Comparison of ENCODE assay signal across 8 cellular contexts in the genomic region with DNA sequence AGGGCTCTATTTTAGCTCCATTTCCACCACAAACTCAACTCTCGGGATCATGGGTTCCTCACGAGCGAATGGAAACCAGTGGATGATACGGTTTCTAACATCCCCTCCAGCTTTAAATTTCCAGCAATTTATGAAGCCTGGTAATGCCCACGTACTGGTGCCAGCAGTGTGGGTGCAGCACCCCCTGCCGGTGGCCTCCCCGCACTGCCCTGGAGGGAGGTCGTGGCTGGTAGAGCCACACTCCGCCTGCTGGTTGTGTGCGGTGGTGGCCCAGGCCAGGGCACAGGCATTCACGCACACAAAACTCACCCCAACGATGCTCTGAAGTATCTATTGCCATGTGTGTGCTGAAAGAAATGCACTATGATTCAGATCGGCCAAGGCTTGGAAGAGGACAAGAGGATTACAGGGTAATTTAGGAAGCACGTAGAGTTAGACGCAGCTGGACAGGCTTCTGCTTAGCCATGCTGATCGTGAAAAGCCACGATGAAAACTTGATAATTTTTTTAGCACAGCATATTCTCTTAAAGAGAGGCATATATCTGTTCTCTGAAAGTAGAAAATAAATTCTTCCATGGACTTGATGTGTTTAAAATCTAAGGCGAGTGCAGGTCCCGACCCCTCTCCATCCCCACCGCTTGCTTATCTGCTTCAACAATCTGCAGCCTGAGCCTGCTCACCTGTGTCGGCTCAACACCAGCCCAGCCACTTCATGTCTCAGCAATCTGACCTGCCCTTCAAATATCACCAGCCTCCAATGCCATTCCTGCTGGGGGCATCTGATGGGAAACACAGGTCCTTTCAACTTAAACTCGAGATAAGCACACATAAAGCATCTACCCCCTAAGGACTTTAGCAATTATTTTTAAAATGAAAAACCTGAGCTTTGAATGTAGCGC. TPM values are rescaled to one million over a fixed set of nuclear protein-coding genes. Genes with fewer than 3 reads are reported as not detected.
DNase-seq lines count a peak whose midpoint lies in the region; ATAC-seq, FAIRE-seq and TF ChIP-seq lines count a peak whose summit lies in the region.

No MANE protein-coding gene starts in this region.

- H3K9me3 Mint-ChIP-seq in T-helper 2 cell treated with Interferon-gamma antibody and Interleukin-4, amounts not matched to agents 5 μg/mL and 100 μg/mL, for 36 hours, result no peaks in the 10 kb centered on the region

- no peak overlapping the region for H3K4me2 ChIP-seq in keratinocyte (ENCODE audit: control insufficient read depth, extremely low read depth, insufficient read depth, low read depth, low read length)

- H3K27me3 ChIP-seq in brain microvascular endothelial cell (replicated peaks), result no peaks in the 10 kb centered on the region
- no peaks in the 10 kb centered on the region for H3K27me3 ChIP-seq in keratinocyte (ENCODE audit: control insufficient read depth, extremely low read depth, insufficient read depth, low read length)

- no peaks in the 10 kb centered on the region for H3K36me3 ChIP-seq in brain microvascular endothelial cell (replicated peaks)
- peaks cover 3 to 15% of the 10 kb centered on the region in 2 experiments for H3K36me3 ChIP-seq in keratinocyte (ENCODE audit: control insufficient read depth in 2 of 2, extremely low read depth in 1 of 2, insufficient read depth in 2 of 2, low read length in 2 of 2)

- DNase-seq in D721Med (ENCODE audit: insufficient read length, low spot score), result peak; percentile 73
- DNase-seq in HT-29 (ENCODE audit: low spot score), result peak; percentile 82
- DNase-seq in T-helper 2 cell treated with Interferon-gamma antibody and Interleukin-4, amounts not matched to agents 5 μg/mL and 100 μg/mL, for 36 hours (ENCODE audit: low spot score), result peak; percentile 71
- DNase-seq in brain microvascular endothelial cell, result peak; percentile 66
- no peak for DNase-seq in keratinocyte (ENCODE audit: low read depth, low spot score)
- DNase-seq in stimulated activated CD4-positive, alpha-beta T cell treated with anti-CD3 and anti-CD28 coated beads, Interleukin-1b, Interleukin-23, amount 100 ng/mL, for 48 hours, result peak; percentile 80
- no peak for DNase-seq in HCEC 1CT

- no peaks in the 10 kb centered on the region for H4K20me1 ChIP-seq in keratinocyte (ENCODE audit: control insufficient read depth, extremely low read depth, insufficient read depth, low read length)

- no peak overlapping the region for H3K4me3 Mint-ChIP-seq in T-helper 2 cell treated with Interferon-gamma antibody and Interleukin-4, amounts not matched to agents 5 μg/mL and 100 μg/mL, for 36 hours

- dilution Hi-C loops in keratinocyte (cut with MboI; ENCODE audit: extremely low pct_ligation_motif_present, low sequenced_read_pairs), result no loop called here

- no peak overlapping the region for H2AFZ ChIP-seq in keratinocyte (ENCODE audit: control insufficient read depth, low read length)

- no peaks in the 10 kb centered on the region for H3K36me3 Mint-ChIP-seq in T-helper 2 cell treated with Interferon-gamma antibody and Interleukin-4, amounts not matched to agents 5 μg/mL and 100 μg/mL, for 36 hours (ENCODE audit: low read depth)

- peaks cover 11% of the 10 kb centered on the region for H3K4me1 ChIP-seq in keratinocyte (ENCODE audit: control insufficient read depth, extremely low read depth, insufficient read depth, low read length)

- H3K9ac ChIP-seq in keratinocyte (ENCODE audit: control insufficient read depth, extremely low read depth, insufficient read depth, low read length), result no peak overlapping the region

- H3K27ac ChIP-seq in brain microvascular endothelial cell, result no peak overlapping the region
- no peak overlapping the region for H3K27ac ChIP-seq in keratinocyte (ENCODE audit: control insufficient read depth, insufficient read depth, low read length)

- FAIRE-seq in D721Med (lab: Jason Lieb, UNC), result no peak
- FAIRE-seq in keratinocyte (lab: Jason Lieb, UNC), result no peak

- in situ Hi-C loops in brain microvascular endothelial cell (cut with HindIII; ENCODE audit: low pct_ligation_motif_present, low sequenced_read_pairs), result no loop called here

- peaks cover 5% of the 10 kb centered on the region for H3K27me3 Mint-ChIP-seq in T-helper 2 cell treated with Interferon-gamma antibody and Interleukin-4, amounts not matched to agents 5 μg/mL and 100 μg/mL, for 36 hours (ENCODE audit: low read depth)

- no peaks in the 10 kb centered on the region for H3K9me3 ChIP-seq in keratinocyte (ENCODE audit: control insufficient read depth, low read depth, low read length)

- no peaks in the 10 kb centered on the region for H3K9me1 ChIP-seq in keratinocyte (ENCODE audit: control insufficient read depth, extremely low read depth, insufficient read depth, low read length)

- H3K27ac Mint-ChIP-seq in T-helper 2 cell treated with Interferon-gamma antibody and Interleukin-4, amounts not matched to agents 5 μg/mL and 100 μg/mL, for 36 hours, result no peak overlapping the region

- H3K4me1 Mint-ChIP-seq in T-helper 2 cell treated with Interferon-gamma antibody and Interleukin-4, amounts not matched to agents 5 μg/mL and 100 μg/mL, for 36 hours (ENCODE audit: low read depth), result no peaks in the 10 kb centered on the region

- TF ChIP-seq CTCF in D721Med (IDR thresholded peaks at IDR 0.05; ENCODE audit: insufficient read depth, missing control alignments) (peak; percentile 85), brain microvascular endothelial cell (IDR thresholded peaks at IDR 0.05; ENCODE audit: low read depth, low read length, missing control alignments) (peak; percentile 100), keratinocyte (optimal IDR thresholded peaks at IDR 0.05 in 1 of 3, IDR thresholded peaks at IDR 0.05 in 1 of 3, conservative IDR thresholded peaks at IDR 0.05 in 1 of 3; ENCODE audit: extremely low read depth in 1 of 3, insufficient read depth in 2 of 3, low read length in 3 of 3) (peak; percentile 96 to 100 (median 99))

- peaks cover 24% of the 10 kb centered on the region for H3K79me2 ChIP-seq in keratinocyte (ENCODE audit: control insufficient read depth, insufficient read depth, low read length)

- peak; percentile 99 for ATAC-seq in GM21423 (IDR thresholded peaks at IDR 0.05; ENCODE audit: unreplicated experiment)

- H3K4me3 ChIP-seq in brain microvascular endothelial cell (ENCODE audit: low read depth, low read length), result no peak overlapping the region
- no peak overlapping the region for H3K4me3 ChIP-seq in keratinocyte (ENCODE audit: control insufficient read depth in 2 of 3, extremely low read depth in 1 of 3, insufficient read depth in 2 of 3, low read depth in 1 of 3, low read length in 3 of 3)

RNA-seq across cellular contexts. Expression of a gene that starts 59.1 kb away (rescaled TPM):
- 0.13 and 0.18 TPM in 2 replicates for total RNA-seq in HT-29 (2014; rRNA removed; shearing (Covaris generic))
- 33.5 to 42.5 TPM (median 39.4 TPM) in 3 replicates for polyA plus RNA-seq in keratinocyte
- polyA plus RNA-seq in keratinocyte (2011; ENCODE audit: low read depth), result 24.7 TPM
- 48.7 and 54.0 TPM in 2 replicates for polyA plus RNA-seq in keratinocyte (2011; cell fraction: cytosol; rRNA removed)
- 65.6 and 67.8 TPM in 2 replicates for polyA plus RNA-seq in keratinocyte (2011; cell fraction: nucleus; rRNA removed)
- polyA plus RNA-seq in keratinocyte (2012; ENCODE audit: low replicate concordance), result 25.2 and 47.0 TPM in 2 replicates
- polyA minus RNA-seq in keratinocyte, result 34.9 to 59.8 TPM (median 42.4 TPM) in 3 replicates
- 71.9 TPM for polyA minus RNA-seq in keratinocyte (2011; cell fraction: cytosol; rRNA and poly(A)+ RNA removed)
- polyA minus RNA-seq in keratinocyte (2011; cell fraction: nucleus; rRNA and poly(A)+ RNA removed), result 57.8 and 79.8 TPM in 2 replicates

Comparison
In these comparisons a context has a peak if more than half of its experiments do, and no peak if none do; other contexts are left out.
1. DNase-seq: peak in D721Med (single experiment), HT-29 (single experiment), T-helper 2 cell treated with Interferon-gamma antibody and Interleukin-4, amounts not matched to agents 5 μg/mL and 100 μg/mL, for 36 hours (single experiment), brain microvascular endothelial cell (single experiment) and stimulated activated CD4-positive, alpha-beta T cell treated with anti-CD3 and anti-CD28 coated beads, Interleukin-1b, Interleukin-23, amount 100 ng/mL, for 48 hours (single experiment); none in keratinocyte (single experiment) and HCEC 1CT (single experiment).
2. Peak in every context shown above with its lines, with median percentiles within 50 percentile points of each other: CTCF ChIP-seq.